ENCODE assay signal across 2 cellular contexts in genomic region chrX:2469196-2469685, GRCh38.
TF ChIP-seq lines count a peak whose summit lies in the region.

No MANE protein-coding gene starts in this region.

TF ChIP-seq in HCT116, 20 proteins besides CTCF, POLR2A, EP300 and RAD21:
- TF ChIP-seq TCF7L2 (IDR thresholded peaks at IDR 0.05; ENCODE audit: borderline replicate concordance, extremely low read depth, insufficient read depth, insufficient read length) (peak; percentile 58), ZFX (IDR thresholded peaks at IDR 0.05) (no peak), SP1 (IDR thresholded peaks at IDR 0.05; ENCODE audit: low read depth) (no peak)

TF ChIP-seq in K562, 482 proteins besides CTCF, POLR2A, EP300 and RAD21:
- TF ChIP-seq RBM25 (IDR thresholded peaks at IDR 0.05; ENCODE audit: low read depth, low read length, severe bottlenecking) (no peak), NFIC (IDR thresholded peaks at IDR 0.05) (peak; percentile 76), NCOA2 (IDR thresholded peaks at IDR 0.05; ENCODE audit: partially characterized antibody in 2 of 2) (peak in 1 of 2 experiments; percentile 94), EHMT2 (IDR thresholded peaks at IDR 0.05) (peak; percentile 19; the same call in 1 of the 2 replicates)
